24 cellular contexts compared by ENCODE assay signal in the genomic region with DNA sequence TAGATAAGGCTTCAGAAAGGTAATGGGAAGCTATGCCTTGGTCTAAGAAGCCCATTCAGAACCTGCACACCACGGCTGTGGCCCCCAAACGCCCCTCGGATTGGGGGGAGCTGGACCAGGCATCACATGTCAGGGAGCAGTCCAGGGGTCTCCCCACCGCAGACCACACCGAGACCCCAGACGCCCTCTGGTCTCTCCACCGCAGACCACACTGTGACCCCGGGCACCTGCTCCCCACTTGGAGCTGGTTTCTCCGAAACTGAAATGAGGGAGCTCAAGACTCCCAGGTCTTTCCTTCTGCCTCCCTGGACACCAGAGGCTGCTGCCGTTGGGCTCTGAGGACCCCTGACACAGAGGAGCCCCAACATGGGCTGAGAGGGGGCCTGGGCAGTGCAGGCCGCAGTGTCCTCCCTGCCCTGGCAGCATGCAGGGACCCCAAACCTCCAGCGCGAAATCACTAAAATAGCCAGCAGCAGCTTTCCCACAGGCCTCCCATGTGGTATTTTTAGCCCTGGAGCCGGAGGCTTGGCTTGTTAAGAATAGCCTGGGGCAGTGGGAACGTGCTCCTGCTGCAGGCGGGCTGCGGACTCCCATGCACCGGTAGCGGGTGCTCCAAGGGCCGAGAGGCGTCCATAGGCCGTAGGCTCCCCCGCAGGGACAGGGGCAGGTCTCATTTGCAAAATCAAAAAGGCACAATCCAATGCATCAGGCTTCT. TPM values are rescaled to one million over a fixed set of nuclear protein-coding genes. Genes with fewer than 3 reads are reported as not detected.
DNase-seq lines count a peak whose midpoint lies in the region; ATAC-seq and TF ChIP-seq lines count a peak whose summit lies in the region.
"Had no signal": no experiment of that assay in that cellular context is flagged by ENCODE, and none has a peak within 500 bp of the region (broad histone marks: within the 10 kb centered on the region; RNA-seq: fewer than 3 reads in every experiment).

No MANE protein-coding gene starts in this region.

- no peak overlapping the region for H4K5ac ChIP-seq in IMR-90 (ENCODE audit: low read depth, low read length)

- H3K9me3 ChIP-seq in IMR-90 (ENCODE audit: control insufficient read depth, insufficient read depth, low read length) (no peaks in the 10 kb centered on the region), cardiac muscle cell (ENCODE audit: low read depth) (no peaks in the 10 kb centered on the region)

- H3K4me1 ChIP-seq in IMR-90 (ENCODE audit: control insufficient read depth, insufficient read depth, low read length) (no peaks in the 10 kb centered on the region), cardiac muscle cell (ENCODE audit: low read depth) (peaks cover 40% of the 10 kb centered on the region)

- no peak for ATAC-seq in IMR-90 (ENCODE audit: low read depth)
- ATAC-seq in HG03354 (IDR thresholded peaks at IDR 0.05; ENCODE audit: poor library complexity, severe bottlenecking, unreplicated experiment) = no peak
- no peak for ATAC-seq in GM21381 (IDR thresholded peaks at IDR 0.05; ENCODE audit: unreplicated experiment)
- ATAC-seq: activated CD8-positive, alpha-beta T cell treated with anti-CD3 and anti-CD28 coated beads, Interleukin-2, amount 10 ng/mL, durations not matched to agents 7 days and 5 days; esophagus mucosa; stimulated activated naive CD8-positive, alpha-beta T cell treated with anti-CD3 and anti-CD28 coated beads, Interleukin-15, amount 100 ng/mL, for 72 hours had no signal

- no peaks in the 10 kb centered on the region for H3K36me3 ChIP-seq in IMR-90 (ENCODE audit: control insufficient read depth, insufficient read depth, low read length)
- H3K36me3 ChIP-seq in cardiac muscle cell = no peaks in the 10 kb centered on the region

- no peak overlapping the region for H3K56ac ChIP-seq in IMR-90 (ENCODE audit: extremely low read depth, insufficient read depth, low read length)

- TF ChIP-seq CTCF in IMR-90 (conservative IDR thresholded peaks at IDR 0.05; ENCODE audit: low read depth, low read length) (no peak), cardiac muscle cell (IDR thresholded peaks at IDR 0.05; ENCODE audit: low read depth, low read length) (no peak)

- H4K8ac ChIP-seq in IMR-90 (ENCODE audit: low read depth in 2 of 2, low read length in 2 of 2) = no peak overlapping the region

- no peaks in the 10 kb centered on the region for H3K79me1 ChIP-seq in IMR-90 (ENCODE audit: low read depth in 1 of 2, low read length in 2 of 2)

- no peak overlapping the region for H2AK9ac ChIP-seq in IMR-90 (replicated peaks; ENCODE audit: low read depth, low read length, poor library complexity)

- no peak overlapping the region for H3K4me2 ChIP-seq in IMR-90 (ENCODE audit: low read depth, low read length)

- H3K18ac ChIP-seq in IMR-90 (ENCODE audit: low read depth, low read length) = no peak overlapping the region

- H4K20me1 ChIP-seq in IMR-90 (ENCODE audit: insufficient read depth, low read length) = no peaks in the 10 kb centered on the region

- intact Hi-C loops in IMR-90 (cut with micrococcal nuclease) (no loop called here), head of caudate nucleus (cut with DNase I) (no loop called here)

- H3K4me3 ChIP-seq in IMR-90 (ENCODE audit: insufficient read depth, low read depth, low read length) (no peak overlapping the region), cardiac muscle cell (no peak overlapping the region)
- H3K4me3 ChIP-seq: lung had no signal

- H2BK120ac ChIP-seq in IMR-90 (ENCODE audit: low read depth, low read length) = no peak overlapping the region

- no peak for TF ChIP-seq POLR2A in IMR-90 (IDR thresholded peaks at IDR 0.05; ENCODE audit: low read depth, low read length)

- no peak overlapping the region for H3K4ac ChIP-seq in IMR-90 (ENCODE audit: low read depth, low read length)

- no peaks in the 10 kb centered on the region for H3K9me1 ChIP-seq in IMR-90 (ENCODE audit: insufficient read depth, low read length)

- 83% methylated on average over 9 of the region's 23 CpGs; no CpG with 5 or more reads in 1 of the 2 experiments for WGBS in IMR-90 (ENCODE audit: extremely low coverage in 2 of 2, insufficient read length in 1 of 2), 2 experiments

- no TSS peak for BruUV-seq in IMR-90 (replicated peaks; lab: Mats Ljungman, UMichigan)

- H2AK5ac ChIP-seq in IMR-90 (ENCODE audit: low read depth, low read length) = no peak overlapping the region

- no peak for TF ChIP-seq RAD21 in IMR-90 (IDR thresholded peaks at IDR 0.05; ENCODE audit: low read length)

- no peak overlapping the region for H4K91ac ChIP-seq in IMR-90 (ENCODE audit: insufficient read depth, low read depth, low read length)

- H2BK20ac ChIP-seq in IMR-90 (ENCODE audit: low read depth, low read length) = no peak overlapping the region

- H3K14ac ChIP-seq in IMR-90 (replicated peaks; ENCODE audit: low read depth, low read length) = no peak overlapping the region

- dilution Hi-C loops in IMR-90 (cut with HindIII; ENCODE audit: low sequenced_read_pairs, unreplicated experiment) = no loop called here

- H3K27ac ChIP-seq in IMR-90 (ENCODE audit: insufficient read depth, low read length) = no peak overlapping the region
- H3K27ac ChIP-seq in cardiac muscle cell = peak overlapping the region; percentile 97
- H3K27ac ChIP-seq in temporal lobe (ENCODE audit: low read depth, low read length) = peak overlapping the region; percentile 24
- H3K27ac ChIP-seq: C4-2B had no signal

- H3K9ac ChIP-seq in IMR-90 (ENCODE audit: low read depth, low read length) = no peak overlapping the region

- POLR2A ChIA-PET in IMR-90 (lab: Charles Lee; ENCODE audit: unreplicated experiment) = no interaction called here

- DNase-seq in IMR-90 (no peak), cardiac muscle cell (ENCODE audit: low read depth in 1 of 2, low spot score in 1 of 2) (peak in 1 of 2 donors; percentile 87), myocyte (ENCODE audit: low read depth) (peak; percentile 78), head of caudate nucleus (no peak), NCI-H446 (lab: John Stamatoyannopoulos, UW) (no peak)
- DNase-seq: activated CD8-positive, alpha-beta T cell treated with anti-CD3 and anti-CD28 coated beads, Interleukin-2, amount 10 ng/mL, durations not matched to agents 7 days and 5 days; activated naive CD4-positive, alpha-beta T cell treated with Interleukin-2 at 50 U/mL for 16 hours; activated T-cell treated with anti-CD3 and anti-CD28 coated beads, Interleukin-2, amount 50 U/mL, for 1 hour; cerebellar nuclear complex; DMS153; effector memory CD4-positive, alpha-beta T cell; NCI-H2107; NCI-H510A; stimulated activated CD4-positive, alpha-beta T cell treated with anti-CD3 and anti-CD28 coated beads, Interleukin-2, amount 100 ng/mL, for 24 hours; stimulated activated naive CD8-positive, alpha-beta T cell treated with anti-CD3 and anti-CD28 coated beads, Interleukin-15, amount 100 ng/mL, for 72 hours; T-helper 9 cell had no signal

- H3K23ac ChIP-seq in IMR-90 (ENCODE audit: low read depth, low read length) = no peak overlapping the region

- H2AFZ ChIP-seq in IMR-90 (replicated peaks; ENCODE audit: low read length, poor library complexity) = peak overlapping the region; percentile 57

- in situ Hi-C loops in IMR-90 (cut with MboI; ENCODE audit: low sequenced_read_pairs) = no loop called here

- no peak overlapping the region for H2BK5ac ChIP-seq in IMR-90 (ENCODE audit: low read depth, low read length, poor library complexity, severe bottlenecking)

- CTCF ChIA-PET in IMR-90 (lab: Yijun Ruan, JAX) = no interaction called here

- H3K27me3 ChIP-seq in IMR-90 (ENCODE audit: control insufficient read depth, insufficient read depth, low read length) (peaks cover 2% of the 10 kb centered on the region; the same call in 1 of the 2 replicates), cardiac muscle cell (no peaks in the 10 kb centered on the region)

- no peak overlapping the region for H2BK15ac ChIP-seq in IMR-90 (ENCODE audit: low read depth, low read length)

TF ChIP-seq in IMR-90, 13 proteins besides CTCF, POLR2A, EP300 and RAD21:
- TF ChIP-seq CEBPB (IDR thresholded peaks at IDR 0.05; ENCODE audit: low read depth, low read length) (no peak), CHD1 (IDR thresholded peaks at IDR 0.05; ENCODE audit: low read depth, low read length) (no peak), MAZ (IDR thresholded peaks at IDR 0.05; ENCODE audit: borderline replicate concordance, low read depth, low read length) (no peak), NFE2L2 (IDR thresholded peaks at IDR 0.05; ENCODE audit: low read depth, low read length) (no peak), MXI1 (IDR thresholded peaks at IDR 0.05; ENCODE audit: borderline replicate concordance, low read depth, low read length) (no peak), RFX5 (IDR thresholded peaks at IDR 0.05; ENCODE audit: low read depth, low read length) (no peak), MAFK (IDR thresholded peaks at IDR 0.05; ENCODE audit: low read depth, low read length) (no peak), FOS (IDR thresholded peaks at IDR 0.05; ENCODE audit: low read depth, low read length) (no peak), BHLHE40 (IDR thresholded peaks at IDR 0.05; ENCODE audit: low read depth, low read length) (no peak)
- TF ChIP-seq, protein P1, sequence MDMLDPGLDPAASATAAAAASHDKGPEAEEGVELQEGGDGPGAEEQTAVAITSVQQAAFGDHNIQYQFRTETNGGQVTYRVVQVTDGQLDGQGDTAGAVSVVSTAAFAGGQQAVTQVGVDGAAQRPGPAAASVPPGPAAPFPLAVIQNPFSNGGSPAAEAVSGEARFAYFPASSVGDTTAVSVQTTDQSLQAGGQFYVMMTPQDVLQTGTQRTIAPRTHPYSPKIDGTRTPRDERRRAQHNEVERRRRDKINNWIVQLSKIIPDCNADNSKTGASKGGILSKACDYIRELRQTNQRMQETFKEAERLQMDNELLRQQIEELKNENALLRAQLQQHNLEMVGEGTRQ (IDR thresholded peaks at IDR 0.05; ENCODE audit: low read depth, low read length) = no peak
- TF ChIP-seq, protein P2, sequence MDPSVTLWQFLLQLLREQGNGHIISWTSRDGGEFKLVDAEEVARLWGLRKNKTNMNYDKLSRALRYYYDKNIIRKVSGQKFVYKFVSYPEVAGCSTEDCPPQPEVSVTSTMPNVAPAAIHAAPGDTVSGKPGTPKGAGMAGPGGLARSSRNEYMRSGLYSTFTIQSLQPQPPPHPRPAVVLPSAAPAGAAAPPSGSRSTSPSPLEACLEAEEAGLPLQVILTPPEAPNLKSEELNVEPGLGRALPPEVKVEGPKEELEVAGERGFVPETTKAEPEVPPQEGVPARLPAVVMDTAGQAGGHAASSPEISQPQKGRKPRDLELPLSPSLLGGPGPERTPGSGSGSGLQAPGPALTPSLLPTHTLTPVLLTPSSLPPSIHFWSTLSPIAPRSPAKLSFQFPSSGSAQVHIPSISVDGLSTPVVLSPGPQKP (IDR thresholded peaks at IDR 0.05; ENCODE audit: borderline replicate concordance, low read depth, low read length) = no peak

RNA-seq across cellular contexts. Expression of a gene that starts 7.7 kb away (rescaled TPM):
- total RNA-seq in IMR-90 (2012; rRNA removed) (not detected in 2 replicates), cardiac muscle cell (0.88 and 1.6 TPM in 2 replicates), myocyte (not detected in 2 replicates), temporal lobe (not detected)
- polyA plus RNA-seq in IMR-90 (2012; rRNA removed) (not detected in 2 replicates), cardiac muscle cell (1.1 and 1.5 TPM in 2 replicates)
- not detected in 2 replicates for polyA plus RNA-seq in IMR-90 (2012; cell fraction: cytosol; rRNA removed)
- polyA plus RNA-seq in IMR-90 (2012; cell fraction: nucleus; rRNA removed; ENCODE audit: low replicate concordance) = not detected in 2 replicates
- polyA plus RNA-seq in myocyte (2012) = 0.03 TPM
- total RNA-seq: activated CD8-positive, alpha-beta T cell treated with anti-CD3 and anti-CD28 coated beads, Interleukin-2, amount 10 ng/mL, durations not matched to agents 7 days and 5 days; esophagus mucosa; lung; osteocyte; ureter had no signal
- polyA plus RNA-seq: lung had no signal
